23 cellular contexts compared by ENCODE assay signal in the genomic region with DNA sequence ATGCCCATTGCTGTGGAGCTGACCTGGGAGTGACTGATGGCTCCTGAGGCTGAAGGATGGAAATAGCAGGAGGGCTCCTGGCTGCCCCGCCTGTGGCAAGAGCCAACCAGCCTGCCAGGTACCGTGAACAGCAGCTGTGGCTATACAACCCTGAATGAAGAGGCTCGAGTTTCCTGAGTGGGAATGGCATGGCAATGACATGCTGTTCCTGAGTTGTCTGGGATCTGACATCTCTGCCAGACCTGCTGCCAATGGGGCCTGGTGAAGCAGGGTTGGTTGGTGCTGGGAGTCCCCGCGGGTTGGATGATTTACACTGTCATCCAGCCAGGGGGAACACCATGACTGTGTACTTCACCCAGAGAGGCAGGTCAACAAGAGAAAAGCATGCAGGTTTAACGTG. TPM values are rescaled to one million over a fixed set of nuclear protein-coding genes. Genes with fewer than 3 reads are reported as not detected.
"Had no signal": no experiment of that assay in that cellular context is flagged by ENCODE, and none has a peak within 500 bp of the region (broad histone marks: within the 10 kb centered on the region; RNA-seq: fewer than 3 reads in every experiment).

No MANE protein-coding gene starts in this region.

- H3K4me1 Mint-ChIP-seq: activated naive CD8-positive, alpha-beta T cell treated with anti-CD3 and anti-CD28 coated beads for 36 hours; endodermal cell; natural killer cell; WTC11 had no signal

- H3K36me3 ChIP-seq: breast epithelium, esophagus squamous epithelium, left lung, thoracic aorta, upper lobe of left lung had no signal

- H3K4me3 Mint-ChIP-seq: activated naive CD8-positive, alpha-beta T cell treated with anti-CD3 and anti-CD28 coated beads for 36 hours; endodermal cell; mesothelial cell of epicardium; natural killer cell; WTC11 had no signal

- H3K9me3 Mint-ChIP-seq: activated naive CD8-positive, alpha-beta T cell treated with anti-CD3 and anti-CD28 coated beads for 36 hours; activated T-helper 2 cell treated with anti-CD3 and anti-CD28 coated beads, Interferon-gamma antibody, Interleukin-2, Interleukin-4, amounts not matched to agents 10 μg/mL and 5 μg/mL and 100 μg/mL, durations not matched to agents 14 hours and 24 hours and 36 hours; endodermal cell; mesothelial cell of epicardium; natural killer cell; WTC11 had no signal

- H3K9me3 ChIP-seq: breast epithelium, esophagus squamous epithelium, left lung, thoracic aorta, upper lobe of left lung had no signal

- H3K27me3 ChIP-seq: breast epithelium, left lung, upper lobe of left lung had no signal

- H3K4me1 ChIP-seq: breast epithelium, esophagus squamous epithelium, left lung, upper lobe of left lung had no signal

- DNase-seq: activated naive CD4-positive, alpha-beta T cell treated with Interleukin-2 at 50 U/mL for 16 hours; activated naive CD8-positive, alpha-beta T cell treated with anti-CD3 and anti-CD28 coated beads for 36 hours; activated T-cell treated with anti-CD3 and anti-CD28 coated beads, Interleukin-2, amount 50 U/mL, for 1 hour; amniotic stem cell; cortex of kidney; endodermal cell; esophagus squamous epithelium; kidney; left lung; mammary epithelial cell; natural killer cell; stimulated activated CD4-positive, alpha-beta T cell treated with anti-CD3 and anti-CD28 coated beads, Interleukin-12 subunit alpha, Interleukin-12 subunit beta, amount 100 ng/mL, for 4 hours; T-helper 9 cell; upper lobe of left lung had no signal

- ATAC-seq: left lung, natural killer cell, WTC11 had no signal

- H3K27me3 Mint-ChIP-seq: progenitor cell of endocrine pancreas had no signal

- H3K27ac ChIP-seq: breast epithelium, esophagus squamous epithelium, left lung, thoracic aorta, upper lobe of left lung had no signal

- H3K36me3 Mint-ChIP-seq: activated naive CD8-positive, alpha-beta T cell treated with anti-CD3 and anti-CD28 coated beads for 36 hours; mesothelial cell of epicardium; natural killer cell; WTC11 had no signal

- H3K27ac Mint-ChIP-seq: activated naive CD8-positive, alpha-beta T cell treated with anti-CD3 and anti-CD28 coated beads for 36 hours; activated T-helper 2 cell treated with anti-CD3 and anti-CD28 coated beads, Interferon-gamma antibody, Interleukin-2, Interleukin-4, amounts not matched to agents 10 μg/mL and 5 μg/mL and 100 μg/mL, durations not matched to agents 14 hours and 24 hours and 36 hours; endodermal cell; mesothelial cell of epicardium; natural killer cell; progenitor cell of endocrine pancreas; WTC11 had no signal

- H3K4me3 ChIP-seq: breast epithelium, esophagus squamous epithelium, left lung, thoracic aorta, upper lobe of left lung had no signal

RNA-seq across cellular contexts. Expression of gene LRRC10, which starts 31.8 kb away (rescaled TPM):
- total RNA-seq: activated naive CD8-positive, alpha-beta T cell treated with anti-CD3 and anti-CD28 coated beads for 36 hours; activated T-helper 2 cell treated with anti-CD3 and anti-CD28 coated beads, Interferon-gamma antibody, Interleukin-2, Interleukin-4, amounts not matched to agents 10 μg/mL and 5 μg/mL and 100 μg/mL, durations not matched to agents 14 hours and 24 hours and 36 hours; breast epithelium; cerebellum; endodermal cell; esophagus squamous epithelium; kidney; left lung; mammary epithelial cell; mesothelial cell of epicardium; natural killer cell; osteocyte; progenitor cell of endocrine pancreas; T-helper 1 cell treated with Interleukin-12 subunit alpha and Interleukin-12 subunit beta and Interleukin-4 antibody, amounts not matched to agents 30 ng/mL and 1 ng/mL, for 36 hours; thoracic aorta; upper lobe of left lung; WTC11 had no signal
- polyA plus RNA-seq: mammary epithelial cell had no signal

RNA-seq across cellular contexts. Expression of gene BEST3, which starts 56.6 kb away (rescaled TPM):
- total RNA-seq: activated naive CD8-positive, alpha-beta T cell treated with anti-CD3 and anti-CD28 coated beads for 36 hours; activated T-helper 2 cell treated with anti-CD3 and anti-CD28 coated beads, Interferon-gamma antibody, Interleukin-2, Interleukin-4, amounts not matched to agents 10 μg/mL and 5 μg/mL and 100 μg/mL, durations not matched to agents 14 hours and 24 hours and 36 hours; endodermal cell; esophagus squamous epithelium; left lung; natural killer cell; progenitor cell of endocrine pancreas; T-helper 1 cell treated with Interleukin-12 subunit alpha and Interleukin-12 subunit beta and Interleukin-4 antibody, amounts not matched to agents 30 ng/mL and 1 ng/mL, for 36 hours; thoracic aorta; upper lobe of left lung; WTC11 had no signal
